Comparison of ENCODE assay signal across 8 cellular contexts in genomic region chr10:29734980-29735627, GRCh38.
DNase-seq lines count a peak whose midpoint lies in the region; ATAC-seq and TF ChIP-seq lines count a peak whose summit lies in the region.

No MANE protein-coding gene starts in this region.

- H3K36me3 ChIP-seq in SK-N-SH (replicated peaks in 1 of 2; ENCODE audit: control insufficient read depth in 1 of 2, insufficient read depth in 2 of 2, low read length in 1 of 2) (peaks cover 0 to 15% of the 10 kb centered on the region in 2 experiments), adrenal gland (replicated peaks in 1 of 2) (no peaks in the 10 kb centered on the region), gastrocnemius medialis (no peaks in the 10 kb centered on the region)

- WGBS in SK-N-SH (ENCODE audit: low lambda C conversion rate), result 3% methylated on average over 31 of the region's 77 CpGs
- WGBS in adrenal gland, 4 donors, result 0 to 3% (median 1%) methylated on average over 7 to 77 of the region's 77 CpGs

- peak in 1 of 2 donors; percentile 35 for TF ChIP-seq POLR2A in adrenal gland (IDR thresholded peaks at IDR 0.05)
- TF ChIP-seq POLR2A in gastrocnemius medialis (IDR thresholded peaks at IDR 0.05), result peak in 1 of 2 donors; percentile 32

- H3K4me1 ChIP-seq in SK-N-SH (ENCODE audit: control insufficient read depth in 1 of 2, insufficient read depth in 2 of 2, low read depth in 1 of 2, low read length in 1 of 2) (peaks cover 12 to 15% of the 10 kb centered on the region in 2 experiments; a peak in 1 of 4 replicates), adrenal gland (replicated peaks in 1 of 2) (peaks cover 4 to 12% of the 10 kb centered on the region in 2 donors), gastrocnemius medialis (peaks cover 37 to 45% of the 10 kb centered on the region in 2 donors)

- peak overlapping the region; percentile 96 for H3K4me2 ChIP-seq in SK-N-SH

- peaks cover 38% of the 10 kb centered on the region; the same call in 1 of the 2 replicates for H4K20me1 ChIP-seq in SK-N-SH (ENCODE audit: insufficient read depth)

- H3K27ac ChIP-seq in SK-N-SH (ENCODE audit: low read depth in 2 of 2, low read length in 1 of 2), result peak overlapping the region; percentile 79 to 86
- peak overlapping the region in 4 of 5 donors; percentile 81 to 97 (median 86) for H3K27ac ChIP-seq in adrenal gland
- H3K27ac ChIP-seq in gastrocnemius medialis, result peak overlapping the region; percentile 96 to 99 (median 97)

- no peak for TF ChIP-seq RAD21 in SK-N-SH (IDR thresholded peaks at IDR 0.05; ENCODE audit: low read length)

- peaks cover 57% of the 10 kb centered on the region for H3K79me2 ChIP-seq in SK-N-SH (ENCODE audit: insufficient read depth)

- POLR2A ChIA-PET in SK-N-SH (lab: Yijun Ruan, JAX), result interaction anchor here (0.9 kb wide), 1 partner anchor 326 kb away, joined by 3 read pairs; no protein-coding TSS in a partner anchor

- H3F3A ChIP-seq in SK-N-SH (replicated peaks; ENCODE audit: insufficient read depth), result no peaks in the 10 kb centered on the region

- CTCF ChIA-PET in SK-N-SH (lab: Yijun Ruan, JAX), result interaction anchor here (0.6 to 2.7 kb wide), 22 partner anchors 10 to 285 kb away, joined by 3 to 21 read pairs (median 5); no protein-coding TSS in a partner anchor

- in situ Hi-C loops in gastrocnemius medialis (cut with MboI; ENCODE audit: low sequenced_read_pairs in 4 of 4), result loop anchor here in 2 of 4 donors (5.0 to 10.0 kb wide), 3 partner anchors 103 to 130 kb away; partner anchors contain the start of gene SVIL (in 1 of the 2)

- DNase-seq in AG09309 (ENCODE audit: low read depth), result no peak
- DNase-seq in SK-N-SH, result peak; percentile 82
- peak; percentile 64 to 84 (median 65) for DNase-seq in adrenal gland
- peak; percentile 75 for DNase-seq in hepatic stellate cell (ENCODE audit: low spot score)
- peak; percentile 67 to 69 for DNase-seq in gastrocnemius medialis
- DNase-seq in GM19240 (ENCODE audit: insufficient read length, low spot score), result no peak

- no peak for TF ChIP-seq EP300 in SK-N-SH (IDR thresholded peaks at IDR 0.05; ENCODE audit: borderline replicate concordance in 1 of 2, low read depth in 1 of 2, low read length in 1 of 2)

- H3K4me3 ChIP-seq in AG09309 (ENCODE audit: control insufficient read depth, low read depth, low read length), result peak overlapping the region; percentile 62
- peak overlapping the region; percentile 81 to 89 for H3K4me3 ChIP-seq in SK-N-SH (ENCODE audit: low read depth in 2 of 2, low read length in 1 of 2)
- H3K4me3 ChIP-seq in adrenal gland, result peak overlapping the region; percentile 43 to 98 (median 61)
- peak overlapping the region; percentile 79 to 97 (median 87) for H3K4me3 ChIP-seq in gastrocnemius medialis

- H3K9me3 ChIP-seq in SK-N-SH (no peaks in the 10 kb centered on the region), adrenal gland (replicated peaks in 1 of 3) (no peaks in the 10 kb centered on the region), gastrocnemius medialis (no peaks in the 10 kb centered on the region)

- no peak overlapping the region for H2AFZ ChIP-seq in SK-N-SH (ENCODE audit: low read depth)

- no peaks in the 10 kb centered on the region for H3K9me2 ChIP-seq in SK-N-SH

- H3K9ac ChIP-seq in SK-N-SH, result peak overlapping the region; percentile 73

- H3K27me3 ChIP-seq in SK-N-SH (ENCODE audit: insufficient read depth) (no peaks in the 10 kb centered on the region), adrenal gland (no peaks in the 10 kb centered on the region), gastrocnemius medialis (no peaks in the 10 kb centered on the region)

- TF ChIP-seq CTCF in AG09309 (IDR thresholded peaks at IDR 0.05; ENCODE audit: control insufficient read depth, insufficient read depth, low read depth, low read length, missing control alignments) (no peak), SK-N-SH (IDR thresholded peaks at IDR 0.05) (no peak), adrenal gland (IDR thresholded peaks at IDR 0.05) (no peak), gastrocnemius medialis (IDR thresholded peaks at IDR 0.05 in 4 of 5, conservative IDR thresholded peaks at IDR 0.05 in 1 of 5) (no peak)

- intact Hi-C loops in adrenal gland (cut with DNase I) (loop anchor here (5.0 to 10.0 kb wide), 3 partner anchors 90 to 130 kb away; no protein-coding TSS in a partner anchor), gastrocnemius medialis (cut with DNase I; ENCODE audit: low total_unique reads) (loop anchor here (2.0 to 10.0 kb wide), 7 partner anchors 72 to 266 kb away; no protein-coding TSS in a partner anchor)

- ATAC-seq in GM19023 (IDR thresholded peaks at IDR 0.05; ENCODE audit: unreplicated experiment) (peak; percentile 54), HG03159 (IDR thresholded peaks at IDR 0.05; ENCODE audit: unreplicated experiment) (peak; percentile 46), gastrocnemius medialis (peak; percentile 25 to 26)

TF ChIP-seq in SK-N-SH, 30 proteins besides CTCF, POLR2A, EP300 and RAD21:
- TF ChIP-seq, protein P1, sequence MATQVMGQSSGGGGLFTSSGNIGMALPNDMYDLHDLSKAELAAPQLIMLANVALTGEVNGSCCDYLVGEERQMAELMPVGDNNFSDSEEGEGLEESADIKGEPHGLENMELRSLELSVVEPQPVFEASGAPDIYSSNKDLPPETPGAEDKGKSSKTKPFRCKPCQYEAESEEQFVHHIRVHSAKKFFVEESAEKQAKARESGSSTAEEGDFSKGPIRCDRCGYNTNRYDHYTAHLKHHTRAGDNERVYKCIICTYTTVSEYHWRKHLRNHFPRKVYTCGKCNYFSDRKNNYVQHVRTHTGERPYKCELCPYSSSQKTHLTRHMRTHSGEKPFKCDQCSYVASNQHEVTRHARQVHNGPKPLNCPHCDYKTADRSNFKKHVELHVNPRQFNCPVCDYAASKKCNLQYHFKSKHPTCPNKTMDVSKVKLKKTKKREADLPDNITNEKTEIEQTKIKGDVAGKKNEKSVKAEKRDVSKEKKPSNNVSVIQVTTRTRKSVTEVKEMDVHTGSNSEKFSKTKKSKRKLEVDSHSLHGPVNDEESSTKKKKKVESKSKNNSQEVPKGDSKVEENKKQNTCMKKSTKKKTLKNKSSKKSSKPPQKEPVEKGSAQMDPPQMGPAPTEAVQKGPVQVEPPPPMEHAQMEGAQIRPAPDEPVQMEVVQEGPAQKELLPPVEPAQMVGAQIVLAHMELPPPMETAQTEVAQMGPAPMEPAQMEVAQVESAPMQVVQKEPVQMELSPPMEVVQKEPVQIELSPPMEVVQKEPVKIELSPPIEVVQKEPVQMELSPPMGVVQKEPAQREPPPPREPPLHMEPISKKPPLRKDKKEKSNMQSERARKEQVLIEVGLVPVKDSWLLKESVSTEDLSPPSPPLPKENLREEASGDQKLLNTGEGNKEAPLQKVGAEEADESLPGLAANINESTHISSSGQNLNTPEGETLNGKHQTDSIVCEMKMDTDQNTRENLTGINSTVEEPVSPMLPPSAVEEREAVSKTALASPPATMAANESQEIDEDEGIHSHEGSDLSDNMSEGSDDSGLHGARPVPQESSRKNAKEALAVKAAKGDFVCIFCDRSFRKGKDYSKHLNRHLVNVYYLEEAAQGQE (IDR thresholded peaks at IDR 0.05; ENCODE audit: low read depth, low read length), result no peak
- TF ChIP-seq, protein P2, sequence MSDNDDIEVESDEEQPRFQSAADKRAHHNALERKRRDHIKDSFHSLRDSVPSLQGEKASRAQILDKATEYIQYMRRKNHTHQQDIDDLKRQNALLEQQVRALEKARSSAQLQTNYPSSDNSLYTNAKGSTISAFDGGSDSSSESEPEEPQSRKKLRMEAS (IDR thresholded peaks at IDR 0.05; ENCODE audit: low read depth), result peak; percentile 10; the same call in 1 of the 2 replicates
- TF ChIP-seq FOXM1 (IDR thresholded peaks at IDR 0.05; ENCODE audit: low read depth) (no peak), MXI1 (IDR thresholded peaks at IDR 0.05; ENCODE audit: low read depth, low read length) (peak; percentile 62; the same call in 1 of the 2 replicates), SIN3A (IDR thresholded peaks at IDR 0.05; ENCODE audit: borderline replicate concordance, low read depth, low read length) (no peak), YY1 (IDR thresholded peaks at IDR 0.05; ENCODE audit: low read depth) (0 out of 2 replicates have a peak, but pooled peaks have one; percentile 8), POLR2AphosphoS5 (IDR thresholded peaks at IDR 0.05; ENCODE audit: low read depth, low read length) (peak; percentile 32; the same call in 1 of the 2 replicates)

Comparison
In these comparisons a context has a peak if more than half of its experiments do, and no peak if none do; other contexts are left out.
1. DNase-seq: peak in SK-N-SH (single experiment), adrenal gland (7 of 7), hepatic stellate cell (single experiment) and gastrocnemius medialis (2 of 2); none in AG09309 (single experiment) and GM19240 (single experiment).
2. Peak in every context shown above with its lines, with median percentiles within 50 percentile points of each other: H3K4me3 ChIP-seq, ATAC-seq and H3K27ac ChIP-seq.